ENCODE assay signal across 8 cellular contexts in genomic region chr20:49505518-49505917, GRCh38. TPM values are rescaled to one million over a fixed set of nuclear protein-coding genes. Genes with fewer than 3 reads are reported as not detected.
DNase-seq lines count a peak whose midpoint lies in the region; ATAC-seq and TF ChIP-seq lines count a peak whose summit lies in the region.

No MANE protein-coding gene starts in this region.

- no peak overlapping the region for H3K27ac Mint-ChIP-seq in natural killer cell

- no peak overlapping the region for H2AFZ ChIP-seq in GM23248

- H3K27ac ChIP-seq in GM23248 (no peak overlapping the region), dorsolateral prefrontal cortex (peak overlapping the region in 27 of 59 donors; percentile 7 to 83 (median 59)), lower lobe of right lung (no peak overlapping the region)
- no peak overlapping the region for H3K27ac ChIP-seq in effector memory CD4-positive, alpha-beta T cell (ENCODE audit: insufficient read depth, low read length, poor library complexity, severe bottlenecking)

- H3F3A ChIP-seq in GM23248 (ENCODE audit: insufficient read depth), result peaks cover 41% of the 10 kb centered on the region

- H3K9me2 ChIP-seq in GM23248 (ENCODE audit: insufficient read depth), result no peaks in the 10 kb centered on the region

- no peak overlapping the region for H3K4me2 ChIP-seq in GM23248 (ENCODE audit: unreplicated experiment)

- WGBS in GM23248 (ENCODE audit: low coverage in 1 of 2, low lambda C conversion rate in 2 of 2, missing lambda C conversion rate in 2 of 2), 2 experiments, result 69 to 71% methylated on average over 9 of the region's 9 CpGs

- H3K4me3 ChIP-seq in GM23248, result no peak overlapping the region
- peak overlapping the region in 15 of 59 donors; percentile 1 to 40 (median 15) for H3K4me3 ChIP-seq in dorsolateral prefrontal cortex
- H3K4me3 ChIP-seq in effector memory CD4-positive, alpha-beta T cell (ENCODE audit: insufficient read depth, low read depth, low read length, poor library complexity, severe bottlenecking), result no peak overlapping the region
- H3K4me3 ChIP-seq in lower lobe of right lung, result no peak overlapping the region

- in situ Hi-C loops in GM23248 (cut with MboI), result loop anchor here (10.0 kb wide), 1 partner anchor 171 kb away; no protein-coding TSS in a partner anchor

- peaks cover 17 to 36% of the 10 kb centered on the region in 2 donors for H3K27me3 Mint-ChIP-seq in natural killer cell (ENCODE audit: low read depth in 2 of 2)

- no peaks in the 10 kb centered on the region for H4K20me1 ChIP-seq in GM23248 (ENCODE audit: insufficient read depth)

- no peak overlapping the region for H3K9ac ChIP-seq in GM23248

- no peaks in the 10 kb centered on the region for H3K79me2 ChIP-seq in GM23248 (ENCODE audit: insufficient read depth)

- no peaks in the 10 kb centered on the region for H3K9me3 Mint-ChIP-seq in natural killer cell

- ATAC-seq in natural killer cell (no peak), lower lobe of right lung (no peak)

- TF ChIP-seq CTCF in dorsolateral prefrontal cortex (IDR thresholded peaks at IDR 0.05 in 54 of 56, conservative IDR thresholded peaks at IDR 0.05 in 2 of 56; ENCODE audit: low read depth in 1 of 56, partially characterized antibody in 56 of 56) (peak in 3 of 56 donors; percentile 5 to 13 (median 12)), natural killer cell (IDR thresholded peaks at IDR 0.05) (no peak), lower lobe of right lung (IDR thresholded peaks at IDR 0.05) (no peak)

- H3K4me3 Mint-ChIP-seq in natural killer cell, result no peak overlapping the region

- H3K36me3 Mint-ChIP-seq in natural killer cell, result no peaks in the 10 kb centered on the region

- H3K4me1 Mint-ChIP-seq in natural killer cell, result no peaks in the 10 kb centered on the region

- H3K4me1 ChIP-seq in GM23248 (ENCODE audit: insufficient read depth), result peaks cover 8% of the 10 kb centered on the region
- H3K4me1 ChIP-seq in effector memory CD4-positive, alpha-beta T cell (ENCODE audit: control insufficient read depth, insufficient read depth, low read length, poor library complexity, severe bottlenecking), result no peaks in the 10 kb centered on the region
- peaks cover 8% of the 10 kb centered on the region for H3K4me1 ChIP-seq in lower lobe of right lung

- intact Hi-C loops in dorsolateral prefrontal cortex (cut with DNase I), result no loop called here
- intact Hi-C loops in natural killer cell (cut with micrococcal nuclease), result no loop called here
- intact Hi-C loops in lower lobe of right lung (cut with DNase I), result no loop called here

- H3K36me3 ChIP-seq in GM23248 (ENCODE audit: low read depth) (peaks cover 25% of the 10 kb centered on the region), lower lobe of right lung (no peaks in the 10 kb centered on the region)
- no peaks in the 10 kb centered on the region for H3K36me3 ChIP-seq in effector memory CD4-positive, alpha-beta T cell (ENCODE audit: control insufficient read depth, insufficient read depth, low read length)

- H3K9me3 ChIP-seq in GM23248 (ENCODE audit: low read depth), result no peaks in the 10 kb centered on the region
- H3K9me3 ChIP-seq in effector memory CD4-positive, alpha-beta T cell (ENCODE audit: control insufficient read depth, low read length), result no peaks in the 10 kb centered on the region
- H3K9me3 ChIP-seq in lower lobe of right lung, result no peaks in the 10 kb centered on the region

- DNase-seq in GM23248 (peak; percentile 62), NCI-H2171 treated with DMSO at 0.1 percent for 48 hours (lab: John Stamatoyannopoulos, UW) (peak; percentile 98), dorsolateral prefrontal cortex (peak; percentile 29 to 86 (median 74)), occipital lobe (lab: John Stamatoyannopoulos, UW) (peak; percentile 68), natural killer cell (no peak), lower lobe of right lung (no peak)
- DNase-seq in activated effector memory CD4-positive, alpha-beta T cell treated with Interleukin-2 at 50 U/mL for 16 hours, result no peak
- no peak for DNase-seq in effector memory CD4-positive, alpha-beta T cell

- H3K27me3 ChIP-seq in GM23248 (replicated peaks; ENCODE audit: insufficient read depth) (no peaks in the 10 kb centered on the region), dorsolateral prefrontal cortex (peaks cover 0 to 5% (median 0%) of the 10 kb centered on the region in 45 donors), lower lobe of right lung (ENCODE audit: low read depth) (no peaks in the 10 kb centered on the region)
- peaks cover 3% of the 10 kb centered on the region for H3K27me3 ChIP-seq in effector memory CD4-positive, alpha-beta T cell (replicated peaks; ENCODE audit: control insufficient read depth, insufficient read depth, low read length, poor library complexity, severe bottlenecking)

RNA-seq across cellular contexts. Expression of gene KCNB1, which starts 23.1 kb away (rescaled TPM):
- total RNA-seq in GM23248 (2014; rRNA removed; shearing (Covaris generic)), result 0.11 TPM in 1 of 2 replicates, not detected in the other
- polyA plus RNA-seq in GM23248 (2016; fragmentation: Nextera tagmentation; extraction: Ambion mirVana), result 0.13 TPM in 1 of 2 replicates, not detected in the other
- total RNA-seq in dorsolateral prefrontal cortex, result 100 to 1,000 TPM in 85 of 120 experiments, 10 to 100 TPM in 35; 39.1 to 171 (median 119) TPM
- 5.8 TPM for total RNA-seq in occipital lobe
- under 1 TPM in 1 of 3 donors, not detected in 2; 0.09 TPM for total RNA-seq in natural killer cell
- total RNA-seq in lower lobe of right lung, result 0.53 TPM

Comparison
In these comparisons a context has a peak if more than half of its experiments do, and no peak if none do; other contexts are left out.
1. DNase-seq: peak in GM23248 (single experiment), NCI-H2171 treated with DMSO at 0.1 percent for 48 hours (single experiment), dorsolateral prefrontal cortex (10 of 10) and occipital lobe (single experiment); none in activated effector memory CD4-positive, alpha-beta T cell treated with Interleukin-2 at 50 U/mL for 16 hours (single experiment), natural killer cell (single experiment), effector memory CD4-positive, alpha-beta T cell (0 of 3) and lower lobe of right lung (single experiment).